8 cellular contexts compared by ENCODE assay signal in the genomic region with DNA sequence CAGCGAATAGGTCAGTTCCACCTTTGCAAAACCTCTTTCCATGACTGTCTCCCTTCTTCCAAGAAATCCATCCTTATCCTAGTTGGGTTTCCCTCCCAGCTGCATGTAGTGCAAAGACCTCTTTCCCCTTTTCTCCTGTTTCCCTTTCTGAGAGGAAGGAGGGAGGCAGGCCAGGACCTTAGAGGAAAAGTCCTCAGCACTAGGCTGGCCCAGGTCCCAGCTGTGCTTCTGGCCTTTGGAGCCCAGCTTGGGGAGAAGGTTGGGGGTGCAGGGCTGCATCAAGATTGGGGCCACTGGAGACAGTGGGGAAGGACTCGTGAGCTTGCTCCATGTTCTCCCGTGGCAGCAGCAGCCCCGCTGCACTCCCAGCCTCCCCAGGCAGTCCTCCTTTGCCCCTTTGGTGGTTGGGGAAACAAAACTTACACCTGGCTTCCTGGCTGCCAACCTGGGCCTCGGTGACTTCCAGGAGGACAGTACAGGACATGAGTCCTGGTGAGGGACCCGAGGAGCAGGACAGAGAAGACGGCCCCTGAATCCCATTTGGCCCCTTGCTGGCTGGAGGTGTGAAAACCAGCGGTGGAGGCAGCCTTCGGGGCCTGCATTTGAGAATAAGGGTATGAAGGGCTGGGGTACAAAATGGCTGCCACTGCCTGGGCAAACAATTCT. TPM values are rescaled to one million over a fixed set of nuclear protein-coding genes. Genes with fewer than 3 reads are reported as not detected.
DNase-seq lines count a peak whose midpoint lies in the region; ATAC-seq and TF ChIP-seq lines count a peak whose summit lies in the region.

No MANE protein-coding gene starts in this region.

- peak overlapping the region; percentile 96 for H3K4me3 Mint-ChIP-seq in activated naive CD4-positive, alpha-beta T cell treated with anti-CD3 and anti-CD28 coated beads for 36 hours

- no peak for DNase-seq in activated naive CD4-positive, alpha-beta T cell treated with anti-CD3 and anti-CD28 coated beads for 36 hours
- DNase-seq in activated naive CD4-positive, alpha-beta T cell treated with anti-CD3 and anti-CD28 coated beads, Interleukin-2, amount 50 U/mL, for 16 hours, result no peak
- DNase-seq in cardiac fibroblast (ENCODE audit: low read depth in 2 of 2), result no peak
- DNase-seq in lung (ENCODE audit: low spot score), result no peak
- DNase-seq in upper lobe of right lung, result no peak
- DNase-seq in stimulated activated CD4-positive, alpha-beta T cell treated with anti-CD3 and anti-CD28 coated beads, Interleukin-4, amount 100 ng/mL, for 24 hours, result no peak
- no peak for DNase-seq in G401 (ENCODE audit: low spot score)

- peak overlapping the region; percentile 96 for H3K27ac Mint-ChIP-seq in activated naive CD4-positive, alpha-beta T cell treated with anti-CD3 and anti-CD28 coated beads for 36 hours

- H3K4me3 ChIP-seq in cardiac fibroblast (replicated peaks in 1 of 2; ENCODE audit: low read depth in 2 of 2, low read length in 2 of 2) (peak overlapping the region; percentile 24 to 32), lung (no peak overlapping the region), upper lobe of right lung (peak overlapping the region; percentile 37)

- peak overlapping the region; percentile 43 to 60 for H3K27ac ChIP-seq in lung (ENCODE audit: low read depth in 1 of 2, low read length in 1 of 2)
- H3K27ac ChIP-seq in upper lobe of right lung, result peak overlapping the region; percentile 45

- H3K4me1 ChIP-seq in lung (ENCODE audit: control insufficient read depth in 2 of 2, insufficient read depth in 2 of 2, low read length in 2 of 2) (peaks cover 0 to 11% of the 10 kb centered on the region in 2 donors), upper lobe of right lung (peaks cover 35% of the 10 kb centered on the region)

- H3K9me3 ChIP-seq in lung (ENCODE audit: control insufficient read depth in 2 of 2, insufficient read depth in 1 of 2, low read length in 1 of 2) (no peaks in the 10 kb centered on the region), upper lobe of right lung (no peaks in the 10 kb centered on the region)

- H3K27me3 ChIP-seq in lung (ENCODE audit: control insufficient read depth, insufficient read depth) (no peaks in the 10 kb centered on the region), upper lobe of right lung (no peaks in the 10 kb centered on the region)

- WGBS in lung, 2 donors, result 59 to 66% methylated on average over 9 of the region's 9 CpGs

- no peaks in the 10 kb centered on the region for H3K9me3 Mint-ChIP-seq in activated naive CD4-positive, alpha-beta T cell treated with anti-CD3 and anti-CD28 coated beads for 36 hours

- H3K36me3 ChIP-seq in lung (ENCODE audit: control insufficient read depth in 2 of 2, insufficient read depth in 2 of 2, low read length in 2 of 2), result no peaks in the 10 kb centered on the region
- H3K36me3 ChIP-seq in upper lobe of right lung, result no peaks in the 10 kb centered on the region

- H3K4me1 Mint-ChIP-seq in activated naive CD4-positive, alpha-beta T cell treated with anti-CD3 and anti-CD28 coated beads for 36 hours (ENCODE audit: low read depth), result peaks cover 29% of the 10 kb centered on the region

- no peak for TF ChIP-seq CTCF in cardiac fibroblast (IDR thresholded peaks at IDR 0.05; ENCODE audit: low read depth, low read length)
- TF ChIP-seq CTCF in lung (IDR thresholded peaks at IDR 0.05; ENCODE audit: control extremely low read depth, extremely low read depth), result no peak
- TF ChIP-seq CTCF in upper lobe of right lung (IDR thresholded peaks at IDR 0.05), result no peak

- H3K36me3 Mint-ChIP-seq in activated naive CD4-positive, alpha-beta T cell treated with anti-CD3 and anti-CD28 coated beads for 36 hours (ENCODE audit: low read depth), result peaks cover 23% of the 10 kb centered on the region

- CTCF ChIA-PET in activated naive CD4-positive, alpha-beta T cell treated with anti-CD3 and anti-CD28 coated beads for 36 hours (lab: Charles Lee), result interaction anchor here (4.1 to 16.6 kb wide), 3 partner anchors 12 to 35 kb away, joined by 22 to 252 read pairs (median 93); partner anchors contain the start of genes ACBD4, HEXIM1 and PLCD3

- in situ Hi-C loops in G401 (cut with HindIII; ENCODE audit: low sequenced_read_pairs), result no loop called here

- H3K27me3 Mint-ChIP-seq in activated naive CD4-positive, alpha-beta T cell treated with anti-CD3 and anti-CD28 coated beads for 36 hours (ENCODE audit: low read depth), result no peaks in the 10 kb centered on the region

- ATAC-seq in lung (ENCODE audit: insufficient read depth, low FRiP score) (no peak), upper lobe of right lung (no peak)
- no peak for ATAC-seq in activated CD4-positive, CD25-positive, alpha-beta regulatory T cell treated with anti-CD3 and anti-CD28 coated beads, Interleukin-2, amount 50 U/mL, for 24 hours

- intact Hi-C loops in activated naive CD4-positive, alpha-beta T cell treated with anti-CD3 and anti-CD28 coated beads for 36 hours (cut with micrococcal nuclease), result no loop called here
- intact Hi-C loops in upper lobe of right lung (cut with DNase I), result no loop called here

RNA-seq across cellular contexts. Expression of gene HEXIM2, which starts 0.5 kb away (rescaled TPM):
- 1 to 10 TPM; 3.5 TPM for total RNA-seq in activated naive CD4-positive, alpha-beta T cell treated with anti-CD3 and anti-CD28 coated beads for 36 hours
- total RNA-seq in lung, result 10 to 100 TPM in 1 of 2 donors, 1 to 10 TPM in 1; 7.6 to 10.6 TPM
- 1 to 10 TPM; 4.3 to 6.5 TPM for polyA plus RNA-seq in lung
- total RNA-seq in upper lobe of right lung, result 5.7 TPM
- 16.6 and 18.8 TPM in 2 replicates for total RNA-seq in G401 (2014; rRNA removed; shearing (Covaris generic))

RNA-seq across cellular contexts. Expression of gene HEXIM1, which starts 13.9 kb away (rescaled TPM):
- 10 to 100 TPM; 24.3 to 24.7 TPM for total RNA-seq in activated naive CD4-positive, alpha-beta T cell treated with anti-CD3 and anti-CD28 coated beads for 36 hours
- total RNA-seq in lung (10 to 100 TPM; 25.3 to 34.4 TPM), upper lobe of right lung (36.1 TPM)
- 10 to 100 TPM; 14.5 to 18.7 TPM for polyA plus RNA-seq in lung
- total RNA-seq in G401 (2014; rRNA removed; shearing (Covaris generic)), result 24.1 and 26.3 TPM in 2 replicates

RNA-seq across cellular contexts. Expression of gene ACBD4, which starts 26.7 kb away (rescaled TPM):
- total RNA-seq in activated naive CD4-positive, alpha-beta T cell treated with anti-CD3 and anti-CD28 coated beads for 36 hours, result 10 to 100 TPM; 12.3 to 12.7 TPM
- 10 to 100 TPM; 12.6 to 12.7 TPM for total RNA-seq in lung
- 10 to 100 TPM in 1 of 2 donors, 1 to 10 TPM in 1; 7.8 to 15.7 TPM for polyA plus RNA-seq in lung
- total RNA-seq in upper lobe of right lung, result 16.3 TPM
- total RNA-seq in G401 (2014; rRNA removed; shearing (Covaris generic)), result 0.49 and 6.1 TPM in 2 replicates

RNA-seq across cellular contexts. Expression of gene PLCD3, which starts 29.8 kb away (rescaled TPM):
- 1 to 10 TPM; 2.4 TPM for total RNA-seq in activated naive CD4-positive, alpha-beta T cell treated with anti-CD3 and anti-CD28 coated beads for 36 hours
- 10 to 100 TPM in 1 of 2 donors, 1 to 10 TPM in 1; 3.6 to 43.3 TPM for total RNA-seq in lung
- 10 to 100 TPM; 13.6 to 24.2 TPM for polyA plus RNA-seq in lung
- total RNA-seq in upper lobe of right lung, result 37.0 TPM
- 29.2 and 86.2 TPM in 2 replicates for total RNA-seq in G401 (2014; rRNA removed; shearing (Covaris generic))

RNA-seq across cellular contexts. Expression of gene FMNL1, which starts 59.5 kb away (rescaled TPM):
- 100 to 1,000 TPM; 228 to 242 TPM for total RNA-seq in activated naive CD4-positive, alpha-beta T cell treated with anti-CD3 and anti-CD28 coated beads for 36 hours
- total RNA-seq in lung (10 to 100 TPM; 25.0 to 83.7 TPM), upper lobe of right lung (62.3 TPM)
- polyA plus RNA-seq in lung, result 100 to 1,000 TPM in 1 of 2 donors, 10 to 100 TPM in 1; 29.5 to 135 TPM
- total RNA-seq in G401 (2014; rRNA removed; shearing (Covaris generic)), result 6.1 and 17.9 TPM in 2 replicates
